ENCODE assay signal across 9 cellular contexts in the genomic region with DNA sequence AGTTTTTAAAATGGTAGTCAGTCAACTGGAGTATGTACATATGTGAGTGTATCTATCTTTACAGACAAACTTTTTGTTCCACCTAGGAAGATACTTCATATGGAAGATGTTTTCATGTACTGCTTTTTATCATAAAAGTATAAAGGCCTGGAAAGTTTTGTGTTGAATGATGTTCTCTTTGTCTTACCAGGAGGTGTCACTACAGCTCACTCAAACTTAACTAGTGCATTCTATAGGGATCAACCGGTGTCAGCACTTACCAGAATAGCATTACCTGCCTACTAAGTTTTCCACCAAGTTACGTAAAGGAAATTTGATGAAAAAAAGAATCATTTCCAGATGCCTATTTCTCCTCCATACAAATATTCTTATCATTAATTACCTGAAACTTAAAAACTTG.
DNase-seq lines count a peak whose midpoint lies in the region; ATAC-seq, FAIRE-seq and TF ChIP-seq lines count a peak whose summit lies in the region.
"Had no signal": no experiment of that assay in that cellular context is flagged by ENCODE, and none has a peak within 500 bp of the region (broad histone marks: within the 10 kb centered on the region; RNA-seq: fewer than 3 reads in every experiment).

No MANE protein-coding gene starts in this region.

- H3K9me2 ChIP-seq in MM.1S (replicated peaks; ENCODE audit: insufficient read depth, low read length): no peaks in the 10 kb centered on the region

- TF ChIP-seq CTCF in MM.1S (IDR thresholded peaks at IDR 0.05; ENCODE audit: low read length) (peak; percentile 47), astrocyte of the spinal cord (IDR thresholded peaks at IDR 0.05; ENCODE audit: low read depth, low read length) (peak; percentile 51), right lobe of liver (IDR thresholded peaks at IDR 0.05) (peak in 3 of 4 donors; percentile 19 to 36 (median 23))

- FAIRE-seq in HTR-8/SVneo (lab: Jason Lieb, UNC): no peak

- ATAC-seq in right lobe of liver (peak in 2 of 4 donors; percentile 39 to 55), HG03378 (IDR thresholded peaks at IDR 0.05; ENCODE audit: unreplicated experiment) (no peak), HG03280 (IDR thresholded peaks at IDR 0.05; ENCODE audit: unreplicated experiment) (no peak)

- H3K36me3 ChIP-seq in MM.1S (replicated peaks; ENCODE audit: insufficient read depth, low read length) (no peaks in the 10 kb centered on the region), right lobe of liver (no peaks in the 10 kb centered on the region)
- H3K36me3 ChIP-seq: ascending aorta had no signal

- H3K9me3 ChIP-seq in MM.1S (replicated peaks; ENCODE audit: insufficient read depth, low read length) (no peaks in the 10 kb centered on the region), right lobe of liver (no peaks in the 10 kb centered on the region)
- H3K9me3 ChIP-seq: ascending aorta had no signal

- H3K27ac ChIP-seq in MM.1S (ENCODE audit: low read length) (no peak overlapping the region), right lobe of liver (no peak overlapping the region)
- H3K27ac ChIP-seq: ascending aorta had no signal

- no peak overlapping the region for H3K4me2 ChIP-seq in MM.1S (ENCODE audit: low read depth, low read length)

- H3K27me3 ChIP-seq in MM.1S (replicated peaks; ENCODE audit: insufficient read depth, low read length): no peaks in the 10 kb centered on the region
- no peaks in the 10 kb centered on the region for H3K27me3 ChIP-seq in right lobe of liver
- H3K27me3 ChIP-seq: ascending aorta had no signal

- no peaks in the 10 kb centered on the region for H3K79me2 ChIP-seq in MM.1S (ENCODE audit: low read length)

- intact Hi-C loops in right lobe of liver (cut with DNase I): loop anchor here in 1 of 2 donors (5.0 kb wide), 1 partner anchor 793 kb away; no protein-coding TSS in a partner anchor

- no peak overlapping the region for H2AFZ ChIP-seq in MM.1S (ENCODE audit: low read length)

- H3K4me3 ChIP-seq in MM.1S (ENCODE audit: low read length) (no peak overlapping the region), astrocyte of the spinal cord (ENCODE audit: low read depth, low read length) (no peak overlapping the region), right lobe of liver (no peak overlapping the region)
- H3K4me3 ChIP-seq: ascending aorta had no signal

- peak; percentile 52 for DNase-seq in DMS53 (lab: John Stamatoyannopoulos, UW)
- peak; percentile 55 for DNase-seq in MM.1S
- DNase-seq in astrocyte of the spinal cord (ENCODE audit: low read depth, low spot score): peak; percentile 54
- DNase-seq in right lobe of liver: no peak
- DNase-seq in NCI-H146 treated with DMSO at 0.1 percent for 48 hours (lab: John Stamatoyannopoulos, UW; ENCODE audit: unreplicated experiment): no peak
- no peak for DNase-seq in HTR-8/SVneo (ENCODE audit: insufficient read length, low spot score)

- no peak for TF ChIP-seq POLR2A in right lobe of liver (IDR thresholded peaks at IDR 0.05)

- no peaks in the 10 kb centered on the region for H4K20me1 ChIP-seq in MM.1S (ENCODE audit: insufficient read depth, low read length)

- 43% methylated on average over 2 of the region's 2 CpGs for WGBS in right lobe of liver (ENCODE audit: insufficient coverage, low coverage, low lambda C conversion rate, missing lambda C conversion rate)

- H3K4me1 ChIP-seq in MM.1S (ENCODE audit: low read length) (no peaks in the 10 kb centered on the region), right lobe of liver (no peaks in the 10 kb centered on the region)
- H3K4me1 ChIP-seq: ascending aorta had no signal

- no peaks in the 10 kb centered on the region for H3F3A ChIP-seq in MM.1S (ENCODE audit: insufficient read depth, low read length)

- in situ Hi-C loops in astrocyte of the spinal cord (cut with HindIII; ENCODE audit: low sequenced_read_pairs): no loop called here

- H3K9ac ChIP-seq in MM.1S (ENCODE audit: low read length): no peak overlapping the region

Comparison
In these comparisons a context has a peak if more than half of its experiments do, and no peak if none do; other contexts are left out.
1. DNase-seq: peak in DMS53 (single experiment), MM.1S (single experiment) and astrocyte of the spinal cord (single experiment); none in right lobe of liver (0 of 3), NCI-H146 treated with DMSO at 0.1 percent for 48 hours (single experiment) and HTR-8/SVneo (single experiment).
2. Peak in every context shown above with its lines, with median percentiles within 50 percentile points of each other: CTCF ChIP-seq.